1 cellular context compared by ENCODE assay signal in genomic region chr20:44393608-44394519, GRCh38.
A peak's percentile ranks its signal among the peaks of the same experiment; 100 is the strongest.
TF ChIP-seq lines count a peak whose summit lies in the region.

No MANE protein-coding gene starts in this region.

TF ChIP-seq in HepG2, 621 proteins besides CTCF, POLR2A, EP300 and RAD21 (continued from another document and continues in another):
- TF ChIP-seq THAP11 (CRISPR knock-in tag; IDR thresholded peaks at IDR 0.05) (no peak), ATF7-NPFF (CRISPR knock-in tag; IDR thresholded peaks at IDR 0.05; ENCODE audit: low read depth) (no peak; the same call in 1 of the 2 replicates), NFKB2 (CRISPR knock-in tag; IDR thresholded peaks at IDR 0.05; ENCODE audit: borderline replicate concordance) (peak; percentile 38; the same call in 1 of the 2 replicates), PPARG (CRISPR knock-in tag; conservative IDR thresholded peaks at IDR 0.05) (no peak), ZNF24 (IDR thresholded peaks at IDR 0.05) (no peak), CENPT (CRISPR knock-in tag; IDR thresholded peaks at IDR 0.05; ENCODE audit: low read depth) (no peak), ZBTB20 (CRISPR knock-in tag; IDR thresholded peaks at IDR 0.05; ENCODE audit: borderline replicate concordance, low read depth) (no peak), ZKSCAN1 (IDR thresholded peaks at IDR 0.05; ENCODE audit: low read length) (no peak), ZNF792 (CRISPR knock-in tag; IDR thresholded peaks at IDR 0.05) (peak; percentile 25; the same call in 1 of the 2 replicates), ZNF724P (CRISPR knock-in tag; IDR thresholded peaks at IDR 0.05; ENCODE audit: borderline replicate concordance) (no peak), ZNF574 (CRISPR knock-in tag; IDR thresholded peaks at IDR 0.05) (no peak), RERE (CRISPR knock-in tag; IDR thresholded peaks at IDR 0.05; ENCODE audit: low read depth) (no peak; the same call in 1 of the 2 replicates), ZFYVE20 (CRISPR knock-in tag; IDR thresholded peaks at IDR 0.05; ENCODE audit: borderline replicate concordance, low read depth) (no peak), CHD4 (IDR thresholded peaks at IDR 0.05; ENCODE audit: borderline replicate concordance, low read length) (no peak; the same call in 1 of the 2 replicates), HNF4A (CRISPR knock-in tag; IDR thresholded peaks at IDR 0.05) (no peak), KLF15 (CRISPR knock-in tag; IDR thresholded peaks at IDR 0.05; ENCODE audit: borderline replicate concordance) (no peak), HNF4G (IDR thresholded peaks at IDR 0.05; ENCODE audit: borderline replicate concordance, low read depth, low read length) (no peak), HNF4G (CRISPR knock-in tag; IDR thresholded peaks at IDR 0.05; ENCODE audit: borderline replicate concordance, low read depth) (no peak), ZNF607 (CRISPR knock-in tag; IDR thresholded peaks at IDR 0.05; ENCODE audit: borderline replicate concordance) (no peak), HNRNPLL (IDR thresholded peaks at IDR 0.05; ENCODE audit: low read depth, low read length, poor library complexity, severe bottlenecking) (no peak), CEBPB (IDR thresholded peaks at IDR 0.05; ENCODE audit: borderline replicate concordance, low read depth, low read length) (no peak), PHF5A (CRISPR knock-in tag; IDR thresholded peaks at IDR 0.05; ENCODE audit: low read depth, unreplicated experiment) (no peak), KDM2A (CRISPR knock-in tag; IDR thresholded peaks at IDR 0.05; ENCODE audit: borderline replicate concordance, low read depth) (no peak), ZNF891 (CRISPR knock-in tag; IDR thresholded peaks at IDR 0.05) (no peak; the same call in 1 of the 2 replicates), ZNF512B (CRISPR knock-in tag; IDR thresholded peaks at IDR 0.05; ENCODE audit: borderline replicate concordance) (no peak; the same call in 1 of the 2 replicates), ATAD3A (CRISPR knock-in tag; IDR thresholded peaks at IDR 0.05) (no peak), RBM22 (optimal IDR thresholded peaks at IDR 0.05; ENCODE audit: low read length) (peak; percentile 79), NR2F6 (IDR thresholded peaks at IDR 0.05) (no peak), NR2F6 (CRISPR knock-in tag; IDR thresholded peaks at IDR 0.05) (no peak), IKZF1 (IDR thresholded peaks at IDR 0.05) (no peak), CBX5 (CRISPR knock-in tag; IDR thresholded peaks at IDR 0.05; ENCODE audit: borderline replicate concordance) (no peak), ZBTB39 (CRISPR knock-in tag; IDR thresholded peaks at IDR 0.05) (no peak), ZNF670 (CRISPR knock-in tag; IDR thresholded peaks at IDR 0.05; ENCODE audit: borderline replicate concordance) (no peak), FOXP4 (CRISPR knock-in tag; IDR thresholded peaks at IDR 0.05) (no peak), ZNF382 (CRISPR knock-in tag; IDR thresholded peaks at IDR 0.05; ENCODE audit: borderline replicate concordance) (no peak), FOXA3 (CRISPR knock-in tag; IDR thresholded peaks at IDR 0.05) (no peak), ZNF576 (CRISPR knock-in tag; IDR thresholded peaks at IDR 0.05) (no peak), ZBTB43 (CRISPR knock-in tag; conservative IDR thresholded peaks at IDR 0.05) (no peak), KDM5B (CRISPR knock-in tag; IDR thresholded peaks at IDR 0.05; ENCODE audit: borderline replicate concordance) (peak; percentile 19; the same call in 1 of the 2 replicates), ZNF609 (CRISPR knock-in tag; IDR thresholded peaks at IDR 0.05; ENCODE audit: borderline replicate concordance) (no peak; the same call in 1 of the 2 replicates)
